ENCODE assay signal across 8 cellular contexts in the genomic region with DNA sequence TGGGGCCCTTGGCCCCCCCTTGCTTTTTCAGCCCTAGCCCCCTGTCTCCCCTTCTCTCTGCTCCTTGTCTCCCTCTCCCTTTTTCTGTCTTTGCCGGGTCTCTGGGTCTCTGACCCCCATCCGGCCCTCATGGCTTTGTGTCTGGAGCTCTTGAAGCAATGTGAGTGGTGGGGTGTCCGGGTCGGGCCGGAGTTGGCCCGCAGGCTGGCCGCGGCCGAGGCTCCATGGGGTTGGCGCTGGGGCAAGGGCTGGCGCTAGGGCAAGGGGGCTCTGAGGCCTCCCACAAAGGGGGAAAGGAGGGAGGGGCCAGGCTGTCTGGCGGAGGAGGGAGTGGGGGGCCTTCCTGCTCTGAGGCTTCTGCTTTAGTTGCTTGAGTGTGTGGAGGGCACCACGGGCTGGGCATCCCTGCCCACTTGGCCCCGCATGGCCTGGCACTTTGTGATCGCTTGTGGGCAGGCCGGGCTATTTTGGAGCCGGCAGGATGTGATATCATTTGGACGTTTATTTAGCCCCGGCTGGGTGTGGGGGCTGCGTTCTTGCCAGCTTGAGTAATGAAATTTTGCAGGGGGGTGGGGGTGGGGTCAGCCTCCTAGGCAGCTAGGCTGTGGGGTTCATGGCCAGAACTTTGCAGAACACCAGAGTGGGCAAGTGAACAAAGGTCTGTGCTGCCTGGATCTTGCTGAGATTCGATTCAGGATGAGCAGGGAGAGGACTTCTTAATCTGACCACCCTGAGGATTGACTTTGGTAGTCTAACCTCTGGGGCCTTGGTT.
DNase-seq lines count a peak whose midpoint lies in the region; ATAC-seq and TF ChIP-seq lines count a peak whose summit lies in the region.

No MANE protein-coding gene starts in this region.

- no peak for TF ChIP-seq CTCF in endothelial cell (IDR thresholded peaks at IDR 0.05; ENCODE audit: unreplicated experiment)
- no peak for TF ChIP-seq CTCF in GM10248 (IDR thresholded peaks at IDR 0.05; ENCODE audit: control extremely low read depth, extremely low read depth, low read depth, missing control alignments)

- no peaks in the 10 kb centered on the region for H3K36me3 Mint-ChIP-seq in activated CD4-positive, alpha-beta T cell treated with anti-CD3 and anti-CD28 coated beads for 36 hours (ENCODE audit: low read depth)
- H3K36me3 Mint-ChIP-seq in endothelial cell (ENCODE audit: low read depth, unreplicated experiment), result peaks cover 21% of the 10 kb centered on the region

- no peak for ATAC-seq in activated CD4-positive, alpha-beta T cell treated with anti-CD3 and anti-CD28 coated beads for 36 hours
- no peak for ATAC-seq in HG03520 (IDR thresholded peaks at IDR 0.05; ENCODE audit: unreplicated experiment)

- no peak for DNase-seq in activated CD4-positive, alpha-beta T cell treated with anti-CD3 and anti-CD28 coated beads for 36 hours
- no peak for DNase-seq in activated CD4-positive, alpha-beta T cell treated with anti-CD3 and anti-CD28 coated beads, Interleukin-2, amount 50 U/mL, for 1 hour
- peak; percentile 60 to 77 for DNase-seq in SJSA1 (ENCODE audit: low read depth in 1 of 2, low spot score in 2 of 2)
- no peak for DNase-seq in endothelial cell (ENCODE audit: low spot score)
- DNase-seq in stimulated activated CD4-positive, alpha-beta T cell treated with anti-CD3 and anti-CD28 coated beads, Interleukin-12 subunit alpha, Interleukin-12 subunit beta, amount 100 ng/mL, for 4 hours, result no peak
- DNase-seq in GM10248 (ENCODE audit: extremely low spot score), result no peak

- peak overlapping the region; percentile 95 for H3K27ac ChIP-seq in SJSA1

- peak overlapping the region; percentile 82 for H3K4me3 Mint-ChIP-seq in activated CD4-positive, alpha-beta T cell treated with anti-CD3 and anti-CD28 coated beads for 36 hours
- peak overlapping the region; percentile 99 for H3K4me3 Mint-ChIP-seq in endothelial cell (ENCODE audit: unreplicated experiment)

- H3K4me3 ChIP-seq in SJSA1 (peak overlapping the region; percentile 71), mucosa of stomach (ENCODE audit: low read length) (peak overlapping the region; percentile 80)

- intact Hi-C loops in activated CD4-positive, alpha-beta T cell treated with anti-CD3 and anti-CD28 coated beads for 36 hours (cut with DNase I, micrococcal nuclease), result loop anchor here (5.0 to 10.0 kb wide), 2 partner anchors 112 to 920 kb away; a partner anchor contains a TSS

- no peaks in the 10 kb centered on the region for H3K27me3 ChIP-seq in SJSA1 (replicated peaks)
- H3K27me3 ChIP-seq in mucosa of stomach (ENCODE audit: control insufficient read depth, insufficient read depth, low read length), result no peaks in the 10 kb centered on the region

- H3K36me3 ChIP-seq in SJSA1, result peaks cover 26% of the 10 kb centered on the region
- no peaks in the 10 kb centered on the region for H3K36me3 ChIP-seq in mucosa of stomach (ENCODE audit: control insufficient read depth, insufficient read depth, low read length)

- H3K27ac Mint-ChIP-seq in activated CD4-positive, alpha-beta T cell treated with anti-CD3 and anti-CD28 coated beads for 36 hours, result peak overlapping the region; percentile 70
- H3K27ac Mint-ChIP-seq in endothelial cell (ENCODE audit: unreplicated experiment), result peak overlapping the region; percentile 93

- POLR2A ChIA-PET in activated CD4-positive, alpha-beta T cell treated with anti-CD3 and anti-CD28 coated beads for 36 hours (lab: Charles Lee), result no interaction called here
- POLR2A ChIA-PET in GM10248 (lab: Yijun Ruan, JAX), result interaction anchor here (0.6 kb wide), 1 partner anchor 54 kb away, joined by 3 read pairs; no protein-coding TSS in a partner anchor

- H3K9me3 ChIP-seq in SJSA1 (replicated peaks) (no peaks in the 10 kb centered on the region), mucosa of stomach (ENCODE audit: control insufficient read depth, low read length) (no peaks in the 10 kb centered on the region)

- peaks cover 64% of the 10 kb centered on the region for H3K4me1 Mint-ChIP-seq in activated CD4-positive, alpha-beta T cell treated with anti-CD3 and anti-CD28 coated beads for 36 hours
- peaks cover 48% of the 10 kb centered on the region for H3K4me1 Mint-ChIP-seq in endothelial cell (ENCODE audit: unreplicated experiment)

- peak overlapping the region; percentile 90 for H3K9ac ChIP-seq in mucosa of stomach (ENCODE audit: low read length)

- no peaks in the 10 kb centered on the region for H3K9me3 Mint-ChIP-seq in activated CD4-positive, alpha-beta T cell treated with anti-CD3 and anti-CD28 coated beads for 36 hours (ENCODE audit: low read depth)
- H3K9me3 Mint-ChIP-seq in endothelial cell (ENCODE audit: unreplicated experiment), result no peaks in the 10 kb centered on the region

- H3K27me3 Mint-ChIP-seq in activated CD4-positive, alpha-beta T cell treated with anti-CD3 and anti-CD28 coated beads for 36 hours, result no peaks in the 10 kb centered on the region
- peaks cover 17% of the 10 kb centered on the region for H3K27me3 Mint-ChIP-seq in endothelial cell (ENCODE audit: unreplicated experiment)

- CTCF ChIA-PET in activated CD4-positive, alpha-beta T cell treated with anti-CD3 and anti-CD28 coated beads for 36 hours (lab: Charles Lee), result interaction anchor here (0.7 to 1.0 kb wide), 3 partner anchors 23 to 223 kb away, joined by 3 read pairs; no protein-coding TSS in a partner anchor
- CTCF ChIA-PET in GM10248 (lab: Yijun Ruan, JAX), result interaction anchor here (0.6 to 1.4 kb wide), 5 partner anchors 9 to 1775 kb away, joined by 3 to 4 read pairs (median 3); no protein-coding TSS in a partner anchor

- peaks cover 64% of the 10 kb centered on the region for H3K4me1 ChIP-seq in SJSA1 (replicated peaks)
- H3K4me1 ChIP-seq in mucosa of stomach (ENCODE audit: control insufficient read depth, insufficient read depth, low read length), result peaks cover 58% of the 10 kb centered on the region

Comparison
In these comparisons a context has a peak if more than half of its experiments do, and no peak if none do; other contexts are left out.
1. DNase-seq: peak in SJSA1 (2 of 2); none in activated CD4-positive, alpha-beta T cell treated with anti-CD3 and anti-CD28 coated beads for 36 hours (single experiment), activated CD4-positive, alpha-beta T cell treated with anti-CD3 and anti-CD28 coated beads, Interleukin-2, amount 50 U/mL, for 1 hour (single experiment), endothelial cell (single experiment), stimulated activated CD4-positive, alpha-beta T cell treated with anti-CD3 and anti-CD28 coated beads, Interleukin-12 subunit alpha, Interleukin-12 subunit beta, amount 100 ng/mL, for 4 hours (single experiment) and GM10248 (single experiment).